In genomic region chr11:118530180-118530682, GRCh38 we compare ENCODE assay signal across 8 cellular contexts. TPM values are rescaled to one million over a fixed set of nuclear protein-coding genes. Genes with fewer than 3 reads are reported as not detected.
DNase-seq lines count a peak whose midpoint lies in the region; ATAC-seq and TF ChIP-seq lines count a peak whose summit lies in the region.

No MANE protein-coding gene starts in this region.

- no peak for TF ChIP-seq CTCF in CD14-positive monocyte (IDR thresholded peaks at IDR 0.05)
- TF ChIP-seq CTCF in fibroblast of pulmonary artery (IDR thresholded peaks at IDR 0.05; ENCODE audit: low read length, missing control alignments) = no peak

- no peak for DNase-seq in CD14-positive monocyte (ENCODE audit: low spot score)
- DNase-seq in fibroblast of pulmonary artery (ENCODE audit: low read depth) = peak; percentile 6
- peak; percentile 30 for DNase-seq in pons (ENCODE audit: low spot score)
- DNase-seq in NCI-H524 treated with DMSO at 0.1 percent for 48 hours (lab: John Stamatoyannopoulos, UW) = no peak
- DNase-seq in NCI-H1930 (lab: John Stamatoyannopoulos, UW) = no peak
- DNase-seq in AG08396 (ENCODE audit: low spot score) = no peak

- peak overlapping the region; percentile 60 for H3K4me3 ChIP-seq in fibroblast of pulmonary artery (replicated peaks; ENCODE audit: low read depth, low read length)

- peaks cover 21% of the 10 kb centered on the region for H3K4me1 Mint-ChIP-seq in CD14-positive monocyte

- peaks cover 0 to 4% (median 0%) of the 10 kb centered on the region in 7 donors for H3K9me3 Mint-ChIP-seq in CD14-positive monocyte

- ATAC-seq in HG02884 (IDR thresholded peaks at IDR 0.05; ENCODE audit: unreplicated experiment) (peak; percentile 19), SK-N-SH treated with all-trans-retinoic acid at 6 μM for 48 hours (peak; percentile 8)

- peak overlapping the region; percentile 71 to 83 for H3K4me3 Mint-ChIP-seq in CD14-positive monocyte

- intact Hi-C loops in CD14-positive monocyte (cut with micrococcal nuclease) = no loop called here

- H3K27me3 Mint-ChIP-seq in CD14-positive monocyte (ENCODE audit: low read depth in 3 of 3) = peaks cover 23 to 34% (median 28%) of the 10 kb centered on the region in 3 donors

- no peak overlapping the region for H3K27ac Mint-ChIP-seq in CD14-positive monocyte

- H3K36me3 Mint-ChIP-seq in CD14-positive monocyte = peaks cover 6 to 13% of the 10 kb centered on the region in 2 donors

TF ChIP-seq in SK-N-SH treated with all-trans-retinoic acid at 6 μM for 48 hours, 23 proteins besides CTCF, POLR2A, EP300 and RAD21:
- TF ChIP-seq PPARA (CRISPR knock-in tag; IDR thresholded peaks at IDR 0.05; ENCODE audit: borderline replicate concordance) = no peak
- TF ChIP-seq TOX (CRISPR knock-in tag; IDR thresholded peaks at IDR 0.05; ENCODE audit: borderline replicate concordance) = no peak
- TF ChIP-seq TCF4 (CRISPR knock-in tag; IDR thresholded peaks at IDR 0.05; ENCODE audit: borderline replicate concordance) = no peak
- TF ChIP-seq ZNF70 (CRISPR knock-in tag; IDR thresholded peaks at IDR 0.05) = no peak
- no peak for TF ChIP-seq ZNF565 (CRISPR knock-in tag; conservative IDR thresholded peaks at IDR 0.05; ENCODE audit: low read depth)
- no peak for TF ChIP-seq CSDC2 (CRISPR knock-in tag; IDR thresholded peaks at IDR 0.05)
- no peak for TF ChIP-seq ZFP3 (CRISPR knock-in tag; IDR thresholded peaks at IDR 0.05)
- no peak for TF ChIP-seq ZFP30 (CRISPR knock-in tag; IDR thresholded peaks at IDR 0.05)
- TF ChIP-seq, protein P1, sequence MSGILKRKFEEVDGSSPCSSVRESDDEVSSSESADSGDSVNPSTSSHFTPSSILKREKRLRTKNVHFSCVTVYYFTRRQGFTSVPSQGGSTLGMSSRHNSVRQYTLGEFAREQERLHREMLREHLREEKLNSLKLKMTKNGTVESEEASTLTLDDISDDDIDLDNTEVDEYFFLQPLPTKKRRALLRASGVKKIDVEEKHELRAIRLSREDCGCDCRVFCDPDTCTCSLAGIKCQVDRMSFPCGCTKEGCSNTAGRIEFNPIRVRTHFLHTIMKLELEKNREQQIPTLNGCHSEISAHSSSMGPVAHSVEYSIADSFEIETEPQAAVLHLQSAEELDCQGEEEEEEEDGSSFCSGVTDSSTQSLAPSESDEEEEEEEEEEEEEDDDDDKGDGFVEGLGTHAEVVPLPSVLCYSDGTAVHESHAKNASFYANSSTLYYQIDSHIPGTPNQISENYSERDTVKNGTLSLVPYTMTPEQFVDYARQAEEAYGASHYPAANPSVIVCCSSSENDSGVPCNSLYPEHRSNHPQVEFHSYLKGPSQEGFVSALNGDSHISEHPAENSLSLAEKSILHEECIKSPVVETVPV (CRISPR knock-in tag; IDR thresholded peaks at IDR 0.05) = no peak
- no peak for TF ChIP-seq CREB5 (CRISPR knock-in tag; IDR thresholded peaks at IDR 0.05; ENCODE audit: low read depth)
- no peak for TF ChIP-seq ARNTL (CRISPR knock-in tag; IDR thresholded peaks at IDR 0.05; ENCODE audit: borderline replicate concordance, low read depth)
- TF ChIP-seq, protein P2, sequence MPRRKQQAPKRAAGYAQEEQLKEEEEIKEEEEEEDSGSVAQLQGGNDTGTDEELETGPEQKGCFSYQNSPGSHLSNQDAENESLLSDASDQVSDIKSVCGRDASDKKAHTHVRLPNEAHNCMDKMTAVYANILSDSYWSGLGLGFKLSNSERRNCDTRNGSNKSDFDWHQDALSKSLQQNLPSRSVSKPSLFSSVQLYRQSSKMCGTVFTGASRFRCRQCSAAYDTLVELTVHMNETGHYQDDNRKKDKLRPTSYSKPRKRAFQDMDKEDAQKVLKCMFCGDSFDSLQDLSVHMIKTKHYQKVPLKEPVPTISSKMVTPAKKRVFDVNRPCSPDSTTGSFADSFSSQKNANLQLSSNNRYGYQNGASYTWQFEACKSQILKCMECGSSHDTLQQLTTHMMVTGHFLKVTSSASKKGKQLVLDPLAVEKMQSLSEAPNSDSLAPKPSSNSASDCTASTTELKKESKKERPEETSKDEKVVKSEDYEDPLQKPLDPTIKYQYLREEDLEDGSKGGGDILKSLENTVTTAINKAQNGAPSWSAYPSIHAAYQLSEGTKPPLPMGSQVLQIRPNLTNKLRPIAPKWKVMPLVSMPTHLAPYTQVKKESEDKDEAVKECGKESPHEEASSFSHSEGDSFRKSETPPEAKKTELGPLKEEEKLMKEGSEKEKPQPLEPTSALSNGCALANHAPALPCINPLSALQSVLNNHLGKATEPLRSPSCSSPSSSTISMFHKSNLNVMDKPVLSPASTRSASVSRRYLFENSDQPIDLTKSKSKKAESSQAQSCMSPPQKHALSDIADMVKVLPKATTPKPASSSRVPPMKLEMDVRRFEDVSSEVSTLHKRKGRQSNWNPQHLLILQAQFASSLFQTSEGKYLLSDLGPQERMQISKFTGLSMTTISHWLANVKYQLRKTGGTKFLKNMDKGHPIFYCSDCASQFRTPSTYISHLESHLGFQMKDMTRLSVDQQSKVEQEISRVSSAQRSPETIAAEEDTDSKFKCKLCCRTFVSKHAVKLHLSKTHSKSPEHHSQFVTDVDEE (CRISPR knock-in tag; IDR thresholded peaks at IDR 0.05) = no peak

RNA-seq across cellular contexts. Expression of gene TMEM25, which starts 0.8 kb away (rescaled TPM):
- polyA plus RNA-seq in CD14-positive monocyte = not detected

RNA-seq across cellular contexts. Expression of gene TTC36, which starts 3.0 kb away (rescaled TPM):
- polyA plus RNA-seq in CD14-positive monocyte = not detected

RNA-seq across cellular contexts. Expression of gene IFT46, which starts 35.5 kb away (rescaled TPM):
- polyA plus RNA-seq in CD14-positive monocyte = 1 to 10 TPM; 2.8 to 4.8 TPM

RNA-seq across cellular contexts. Expression of gene ARCN1, which starts 42.0 kb away (rescaled TPM):
- 100 to 1,000 TPM in 1 of 2 donors, 10 to 100 TPM in 1; 79.7 to 101 TPM for polyA plus RNA-seq in CD14-positive monocyte

Comparison
In these comparisons a context has a peak if more than half of its experiments do, and no peak if none do; other contexts are left out.
1. DNase-seq: peak in fibroblast of pulmonary artery (single experiment) and pons (single experiment); none in CD14-positive monocyte (single experiment), NCI-H524 treated with DMSO at 0.1 percent for 48 hours (single experiment), NCI-H1930 (0 of 2) and AG08396 (single experiment).